In genomic region chr22:20126284-20127029, GRCh38 we compare ENCODE assay signal across 18 cellular contexts. TPM values are rescaled to one million over a fixed set of nuclear protein-coding genes. Genes with fewer than 3 reads are reported as not detected.
"Had no signal": no experiment of that assay in that cellular context is flagged by ENCODE, and none has a peak within 500 bp of the region (broad histone marks: within the 10 kb centered on the region; RNA-seq: fewer than 3 reads in every experiment).

No MANE protein-coding gene starts in this region.

- H3K4me3 ChIP-seq: adrenal gland, gastroesophageal sphincter had no signal

- H3K9me3 ChIP-seq: adrenal gland, gastroesophageal sphincter had no signal

- H3K27me3 ChIP-seq: adrenal gland, gastroesophageal sphincter had no signal

- DNase-seq: activated CD4-positive, alpha-beta memory T cell treated with anti-CD3 and anti-CD28 coated beads, Interleukin-2, amount 10 ng/mL, durations not matched to agents 7 days and 5 days; activated CD4-positive, alpha-beta T cell treated with anti-CD3 and anti-CD28 coated beads for 36 hours; activated naive CD4-positive, alpha-beta T cell treated with anti-CD3 and anti-CD28 coated beads for 36 hours; cortex of kidney; effector memory CD4-positive, alpha-beta T cell; hippocampal formation; kidney glomerular epithelial cell; mesendoderm; stimulated activated CD4-positive, alpha-beta T cell treated with anti-CD3 and anti-CD28 coated beads, Interleukin-12 subunit alpha, Interleukin-12 subunit beta, amount 100 ng/mL, for 4 hours; stimulated activated naive CD4-positive, alpha-beta T cell treated with Interleukin-2 at 50 U/mL for 16 hours; T-helper 9 cell had no signal

- H3K27ac Mint-ChIP-seq: activated CD4-positive, alpha-beta memory T cell treated with anti-CD3 and anti-CD28 coated beads, Interleukin-2, amount 10 ng/mL, durations not matched to agents 7 days and 5 days; activated naive CD4-positive, alpha-beta T cell treated with anti-CD3 and anti-CD28 coated beads for 36 hours; activated T-helper 17 cell treated with anti-CD3 and anti-CD28 coated beads, Interleukin-2, amount 50 U/mL, for 72 hours had no signal

- H3K4me3 Mint-ChIP-seq: activated CD4-positive, alpha-beta memory T cell treated with anti-CD3 and anti-CD28 coated beads, Interleukin-2, amount 10 ng/mL, durations not matched to agents 7 days and 5 days; activated CD4-positive, alpha-beta T cell treated with anti-CD3 and anti-CD28 coated beads for 36 hours; activated naive CD4-positive, alpha-beta T cell treated with anti-CD3 and anti-CD28 coated beads for 36 hours; activated T-helper 17 cell treated with anti-CD3 and anti-CD28 coated beads, Interleukin-2, amount 50 U/mL, for 72 hours; central memory CD8-positive, alpha-beta T cell had no signal

- H3K4me1 Mint-ChIP-seq: activated T-helper 17 cell treated with anti-CD3 and anti-CD28 coated beads, Interleukin-2, amount 50 U/mL, for 72 hours had no signal

- H3K27me3 Mint-ChIP-seq: activated CD4-positive, alpha-beta memory T cell treated with anti-CD3 and anti-CD28 coated beads, Interleukin-2, amount 10 ng/mL, durations not matched to agents 7 days and 5 days; activated CD4-positive, alpha-beta T cell treated with anti-CD3 and anti-CD28 coated beads for 36 hours; activated T-helper 17 cell treated with anti-CD3 and anti-CD28 coated beads, Interleukin-2, amount 50 U/mL, for 72 hours; central memory CD8-positive, alpha-beta T cell had no signal

- H3K9me3 Mint-ChIP-seq: activated CD4-positive, alpha-beta memory T cell treated with anti-CD3 and anti-CD28 coated beads, Interleukin-2, amount 10 ng/mL, durations not matched to agents 7 days and 5 days; activated naive CD4-positive, alpha-beta T cell treated with anti-CD3 and anti-CD28 coated beads for 36 hours; activated T-helper 17 cell treated with anti-CD3 and anti-CD28 coated beads, Interleukin-2, amount 50 U/mL, for 72 hours; central memory CD8-positive, alpha-beta T cell had no signal

- H3K27ac ChIP-seq: gastroesophageal sphincter had no signal

RNA-seq across cellular contexts. Expression of gene CCDC188, which starts 24.4 kb away (rescaled TPM):
- total RNA-seq: activated CD4-positive, alpha-beta T cell treated with anti-CD3 and anti-CD28 coated beads for 36 hours; activated naive CD4-positive, alpha-beta T cell treated with anti-CD3 and anti-CD28 coated beads for 36 hours; epithelial cell of proximal tubule; gastroesophageal sphincter; liver had no signal
- polyA plus RNA-seq: liver, neural cell had no signal
